Comparison of ENCODE assay signal across 8 cellular contexts in the genomic region with DNA sequence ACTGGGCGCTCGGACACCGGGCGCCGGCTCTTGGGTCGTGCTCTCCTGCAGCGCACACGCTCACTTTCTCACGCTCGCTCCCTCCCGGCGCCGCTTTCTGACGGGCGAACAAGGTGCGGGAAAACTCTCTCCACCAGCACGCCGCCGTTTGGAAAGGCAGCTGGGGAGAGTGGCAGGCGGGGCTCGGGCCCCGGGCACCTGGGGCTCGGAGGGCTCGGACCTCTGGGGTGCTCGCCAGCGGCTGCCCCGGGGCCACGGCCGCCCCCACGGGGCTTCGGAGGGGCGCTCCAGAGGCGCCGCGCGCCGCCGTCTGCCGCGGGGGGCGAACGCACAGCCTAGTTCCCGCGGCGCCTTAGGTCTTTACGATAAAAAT. TPM values are rescaled to one million over a fixed set of nuclear protein-coding genes. Genes with fewer than 3 reads are reported as not detected.
DNase-seq lines count a peak whose midpoint lies in the region; ATAC-seq and TF ChIP-seq lines count a peak whose summit lies in the region.

No MANE protein-coding gene starts in this region.

- H3K27me3 ChIP-seq in BJ (ENCODE audit: control insufficient read depth, insufficient read depth, low read length) (no peaks in the 10 kb centered on the region), breast epithelium (no peaks in the 10 kb centered on the region)

- intact Hi-C loops in breast epithelium (cut with DNase I; ENCODE audit: low total_unique reads) = no loop called here

- no peak for DNase-seq in BJ (ENCODE audit: low read depth)
- no peak for DNase-seq in breast epithelium (ENCODE audit: low spot score in 2 of 2)
- DNase-seq in COR-L47 (lab: John Stamatoyannopoulos, UW) = no peak
- no peak for DNase-seq in NCI-H2107 treated with DMSO at 0.1 percent for 48 hours (lab: John Stamatoyannopoulos, UW; ENCODE audit: unreplicated experiment)
- DNase-seq in HT-29 (ENCODE audit: low spot score) = no peak

- WGBS in mesodermal cell (ENCODE audit: insufficient coverage in 2 of 2), 2 experiments = 0% methylated on average over 26 to 27 of the region's 46 CpGs

- H3K4me1 ChIP-seq in breast epithelium (peaks cover 5 to 10% of the 10 kb centered on the region in 2 donors), mesodermal cell (ENCODE audit: control insufficient read depth, insufficient read depth, low read length, poor library complexity, severe bottlenecking) (peaks cover under 1% of the 10 kb centered on the region)

- CTCF ChIA-PET in BJ (lab: Yijun Ruan, JAX) = interaction anchor here (1.0 kb wide), 1 partner anchor 11 kb away, joined by 3 read pairs; no protein-coding TSS in a partner anchor

- ATAC-seq in GM19397 (IDR thresholded peaks at IDR 0.05; ENCODE audit: unreplicated experiment) (peak; percentile 23), HG03571 (IDR thresholded peaks at IDR 0.05; ENCODE audit: unreplicated experiment) (peak; percentile 18)

- POLR2A ChIA-PET in BJ (lab: Charles Lee) = interaction anchor here (0.7 kb wide), 1 partner anchor 14 kb away, joined by 3 read pairs; no protein-coding TSS in a partner anchor

- H3K4me3 ChIP-seq in BJ (ENCODE audit: low read depth, low read length) (peak overlapping the region; percentile 93), breast epithelium (peak overlapping the region; percentile 91 to 99 (median 98)), mesodermal cell (ENCODE audit: extremely low read depth, insufficient read depth, low read length, poor library complexity, severe bottlenecking) (peak overlapping the region; percentile 81)

- TF ChIP-seq POLR2A in breast epithelium (IDR thresholded peaks at IDR 0.05) = no peak

- no peaks in the 10 kb centered on the region for H3K9me3 ChIP-seq in breast epithelium
- no peaks in the 10 kb centered on the region for H3K9me3 ChIP-seq in mesodermal cell (ENCODE audit: control insufficient read depth, low read length)

- peak overlapping the region; percentile 100 for H3K27ac ChIP-seq in breast epithelium
- H3K27ac ChIP-seq in mesodermal cell (ENCODE audit: low read depth, low read length, severe bottlenecking) = peak overlapping the region; percentile 100

- H3K36me3 ChIP-seq in BJ (ENCODE audit: control insufficient read depth, insufficient read depth, low read length) = no peaks in the 10 kb centered on the region
- H3K36me3 ChIP-seq in breast epithelium = no peaks in the 10 kb centered on the region
- peaks cover 19% of the 10 kb centered on the region for H3K36me3 ChIP-seq in mesodermal cell (ENCODE audit: control insufficient read depth, insufficient read depth, low read length)

- no peak for TF ChIP-seq CTCF in BJ (IDR thresholded peaks at IDR 0.05; ENCODE audit: insufficient read depth, low read depth, low read length)
- TF ChIP-seq CTCF in breast epithelium (IDR thresholded peaks at IDR 0.05) = no peak

RNA-seq across cellular contexts. Expression of gene EPC1, which starts 0.4 kb away (rescaled TPM):
- polyA plus RNA-seq in BJ (2011; rRNA removed) = 21.6 and 30.5 TPM in 2 replicates
- 35.2 and 42.2 TPM in 2 replicates for polyA minus RNA-seq in BJ (2011; rRNA and poly(A)+ RNA removed)
- 10 to 100 TPM; 49.4 to 78.7 (median 60.0) TPM for total RNA-seq in breast epithelium
- polyA plus RNA-seq in mesodermal cell (2013, experiment 1 of 2) = 24.8 TPM
- polyA plus RNA-seq in mesodermal cell (2013, experiment 2 of 2) = 24.5 TPM
- total RNA-seq in HT-29 (2014; rRNA removed; shearing (Covaris generic)) = 68.2 and 94.9 TPM in 2 replicates
